ENCODE assay signal across 29 cellular contexts in genomic region chrX:39741904-39742303, GRCh38.
"Had no signal": no experiment of that assay in that cellular context is flagged by ENCODE, and none has a peak within 500 bp of the region (broad histone marks: within the 10 kb centered on the region; RNA-seq: fewer than 3 reads in every experiment).

No MANE protein-coding gene starts in this region.

- FAIRE-seq: colon, endometrium, endothelial cell of umbilical vein, frontal cortex had no signal

- H3K4me3 ChIP-seq: colonic mucosa, coronary artery, dorsolateral prefrontal cortex, esophagus muscularis mucosa, esophagus squamous epithelium, gastrocnemius medialis, gastroesophageal sphincter, heart left ventricle, heart right ventricle had no signal

- H3K9me3 Mint-ChIP-seq: dendritic cell treated with granulocyte-macrophage colony-stimulating factor and Interleukin-4, amounts not matched to agents 40 ng/mL and 50 ng/mL, for 4 days; effector memory CD8-positive, alpha-beta T cell had no signal

- H3K4me1 ChIP-seq: colonic mucosa, esophagus squamous epithelium, foreskin keratinocyte, gastroesophageal sphincter had no signal

- H3K36me3 ChIP-seq: colonic mucosa, esophagus muscularis mucosa, esophagus squamous epithelium, gastrocnemius medialis, gastroesophageal sphincter, heart left ventricle, heart right ventricle had no signal

- H3K4me3 Mint-ChIP-seq: dendritic cell treated with granulocyte-macrophage colony-stimulating factor and Interleukin-4, amounts not matched to agents 40 ng/mL and 50 ng/mL, for 4 days; effector memory CD8-positive, alpha-beta T cell; endodermal cell had no signal

- H3K27me3 Mint-ChIP-seq: dendritic cell treated with granulocyte-macrophage colony-stimulating factor and Interleukin-4, amounts not matched to agents 40 ng/mL and 50 ng/mL, for 4 days; effector memory CD8-positive, alpha-beta T cell had no signal

- H3K9me3 ChIP-seq: colonic mucosa, esophagus muscularis mucosa, esophagus squamous epithelium, gastrocnemius medialis, gastroesophageal sphincter, heart left ventricle, heart right ventricle had no signal

- H3K27ac ChIP-seq: colonic mucosa, coronary artery, dorsolateral prefrontal cortex, epithelial cell of prostate, esophagus muscularis mucosa, esophagus squamous epithelium, foreskin keratinocyte, gastrocnemius medialis, gastroesophageal sphincter, heart left ventricle, heart right ventricle had no signal

- H3K27ac Mint-ChIP-seq: dendritic cell treated with granulocyte-macrophage colony-stimulating factor and Interleukin-4, amounts not matched to agents 40 ng/mL and 50 ng/mL, for 4 days; effector memory CD8-positive, alpha-beta T cell; endodermal cell had no signal

- ATAC-seq: effector memory CD8-positive, alpha-beta T cell; esophagus mucosa; foreskin keratinocyte; gastrocnemius medialis; gastroesophageal sphincter had no signal

- H3K27me3 ChIP-seq: colonic mucosa, esophagus muscularis mucosa, esophagus squamous epithelium, foreskin keratinocyte, gastrocnemius medialis, gastroesophageal sphincter, heart left ventricle, heart right ventricle had no signal

- DNase-seq: colonic mucosa; cortex of kidney; dermis blood vessel endothelial cell; dorsolateral prefrontal cortex; effector CD4-positive, alpha-beta T cell; effector CD8-positive, alpha-beta T cell; effector memory CD4-positive, alpha-beta T cell; effector memory CD8-positive, alpha-beta T cell; endodermal cell; erythroblast; esophagus squamous epithelium; foreskin fibroblast; foreskin keratinocyte; foreskin melanocyte; gastrocnemius medialis; glutamatergic neuron; head of caudate nucleus; heart left ventricle; heart right ventricle had no signal
